1 cellular context compared by ENCODE assay signal in the genomic region with DNA sequence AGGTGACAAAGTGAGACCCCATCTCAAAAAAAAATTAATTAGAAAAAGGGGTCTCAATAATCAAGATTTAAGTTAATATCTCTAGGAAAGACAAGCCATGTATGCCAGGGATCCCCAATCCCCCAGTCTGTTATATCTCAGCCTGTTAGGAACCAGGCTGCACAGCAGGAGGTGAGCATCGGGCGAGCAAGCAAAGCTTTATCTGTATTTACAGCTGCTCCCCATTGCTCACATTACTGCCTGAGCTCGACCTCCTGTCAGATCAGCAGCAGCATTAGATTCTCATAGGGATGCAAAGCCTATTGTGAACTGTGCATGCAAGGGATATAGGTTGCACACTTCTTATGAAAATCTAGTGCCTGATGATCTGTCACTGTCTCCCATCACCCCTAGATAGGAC.
TF ChIP-seq lines count a peak whose summit lies in the region.

No MANE protein-coding gene starts in this region.

TF ChIP-seq in K562, 482 proteins besides CTCF, POLR2A, EP300 and RAD21 (continued from another document and continues in another):
- no peak for TF ChIP-seq NCOA2 (IDR thresholded peaks at IDR 0.05; ENCODE audit: partially characterized antibody in 2 of 2)
- TF ChIP-seq, protein P1, sequence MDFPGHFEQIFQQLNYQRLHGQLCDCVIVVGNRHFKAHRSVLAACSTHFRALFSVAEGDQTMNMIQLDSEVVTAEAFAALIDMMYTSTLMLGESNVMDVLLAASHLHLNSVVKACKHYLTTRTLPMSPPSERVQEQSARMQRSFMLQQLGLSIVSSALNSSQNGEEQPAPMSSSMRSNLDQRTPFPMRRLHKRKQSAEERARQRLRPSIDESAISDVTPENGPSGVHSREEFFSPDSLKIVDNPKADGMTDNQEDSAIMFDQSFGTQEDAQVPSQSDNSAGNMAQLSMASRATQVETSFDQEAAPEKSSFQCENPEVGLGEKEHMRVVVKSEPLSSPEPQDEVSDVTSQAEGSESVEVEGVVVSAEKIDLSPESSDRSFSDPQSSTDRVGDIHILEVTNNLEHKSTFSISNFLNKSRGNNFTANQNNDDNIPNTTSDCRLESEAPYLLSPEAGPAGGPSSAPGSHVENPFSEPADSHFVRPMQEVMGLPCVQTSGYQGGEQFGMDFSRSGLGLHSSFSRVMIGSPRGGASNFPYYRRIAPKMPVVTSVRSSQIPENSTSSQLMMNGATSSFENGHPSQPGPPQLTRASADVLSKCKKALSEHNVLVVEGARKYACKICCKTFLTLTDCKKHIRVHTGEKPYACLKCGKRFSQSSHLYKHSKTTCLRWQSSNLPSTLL (IDR thresholded peaks at IDR 0.05), result no peak
- TF ChIP-seq RFX1 (IDR thresholded peaks at IDR 0.05), result no peak
- TF ChIP-seq JUND (IDR thresholded peaks at IDR 0.05; ENCODE audit: borderline replicate concordance, low read depth, low read length), result no peak
- TF ChIP-seq JUND (tag; IDR thresholded peaks at IDR 0.05; ENCODE audit: borderline replicate concordance, low read depth, low read length), result no peak
- no peak for TF ChIP-seq HMGN3 (IDR thresholded peaks at IDR 0.05; ENCODE audit: borderline replicate concordance, extremely low read depth, insufficient read length, low read depth, low read length)
- no peak for TF ChIP-seq HSF4 (CRISPR knock-in tag; IDR thresholded peaks at IDR 0.05; ENCODE audit: borderline replicate concordance)
- no peak for TF ChIP-seq ZNF184 (CRISPR knock-in tag; IDR thresholded peaks at IDR 0.05)
- no peak for TF ChIP-seq ZNF24 (IDR thresholded peaks at IDR 0.05)
- TF ChIP-seq, protein P2, sequence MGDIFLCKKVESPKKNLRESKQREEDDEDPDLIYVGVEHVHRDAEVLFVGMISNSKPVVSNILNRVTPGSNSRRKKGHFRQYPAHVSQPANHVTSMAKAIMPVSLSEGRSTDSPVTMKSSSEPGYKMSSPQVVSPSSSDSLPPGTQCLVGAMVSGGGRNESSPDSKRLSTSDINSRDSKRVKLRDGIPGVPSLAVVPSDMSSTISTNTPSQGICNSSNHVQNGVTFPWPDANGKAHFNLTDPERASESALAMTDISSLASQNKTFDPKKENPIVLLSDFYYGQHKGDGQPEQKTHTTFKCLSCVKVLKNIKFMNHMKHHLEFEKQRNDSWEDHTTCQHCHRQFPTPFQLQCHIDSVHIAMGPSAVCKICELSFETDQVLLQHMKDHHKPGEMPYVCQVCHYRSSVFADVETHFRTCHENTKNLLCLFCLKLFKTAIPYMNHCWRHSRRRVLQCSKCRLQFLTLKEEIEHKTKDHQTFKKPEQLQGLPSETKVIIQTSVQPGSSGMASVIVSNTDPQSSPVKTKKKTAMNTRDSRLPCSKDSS (IDR thresholded peaks at IDR 0.05; ENCODE audit: low read depth, partially characterized antibody), result no peak
- TF ChIP-seq, protein P3, sequence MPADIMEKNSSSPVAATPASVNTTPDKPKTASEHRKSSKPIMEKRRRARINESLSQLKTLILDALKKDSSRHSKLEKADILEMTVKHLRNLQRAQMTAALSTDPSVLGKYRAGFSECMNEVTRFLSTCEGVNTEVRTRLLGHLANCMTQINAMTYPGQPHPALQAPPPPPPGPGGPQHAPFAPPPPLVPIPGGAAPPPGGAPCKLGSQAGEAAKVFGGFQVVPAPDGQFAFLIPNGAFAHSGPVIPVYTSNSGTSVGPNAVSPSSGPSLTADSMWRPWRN (IDR thresholded peaks at IDR 0.05; ENCODE audit: low read depth), result no peak
- 0 out of 4 replicates have a peak, but pooled peaks have one; percentile 14 to 36 for TF ChIP-seq RCOR1 (IDR thresholded peaks at IDR 0.05; ENCODE audit: borderline replicate concordance in 1 of 2, low read depth in 2 of 2, low read length in 2 of 2)
- no peak for TF ChIP-seq SIRT6 (IDR thresholded peaks at IDR 0.05; ENCODE audit: low read depth, low read length)
- TF ChIP-seq RBM25 (IDR thresholded peaks at IDR 0.05; ENCODE audit: low read depth, low read length, severe bottlenecking), result no peak
- TF ChIP-seq DMBX1 (CRISPR knock-in tag; IDR thresholded peaks at IDR 0.05; ENCODE audit: borderline replicate concordance), result no peak
- no peak for TF ChIP-seq HOXB6 (CRISPR knock-in tag; IDR thresholded peaks at IDR 0.05; ENCODE audit: borderline replicate concordance)
- TF ChIP-seq ZBTB1 (CRISPR knock-in tag; IDR thresholded peaks at IDR 0.05; ENCODE audit: borderline replicate concordance, low read depth), result no peak
- TF ChIP-seq POLR3G (IDR thresholded peaks at IDR 0.05; ENCODE audit: extremely low read depth, insufficient read length, insufficient replicate concordance), result no peak
- no peak for TF ChIP-seq MCM3 (IDR thresholded peaks at IDR 0.05)
- TF ChIP-seq GATAD2A (IDR thresholded peaks at IDR 0.05), result no peak
- TF ChIP-seq YBX1 (IDR thresholded peaks at IDR 0.05), result no peak
- no peak for TF ChIP-seq HNRNPL (IDR thresholded peaks at IDR 0.05; ENCODE audit: low read depth, low read length)
- TF ChIP-seq, protein P4, sequence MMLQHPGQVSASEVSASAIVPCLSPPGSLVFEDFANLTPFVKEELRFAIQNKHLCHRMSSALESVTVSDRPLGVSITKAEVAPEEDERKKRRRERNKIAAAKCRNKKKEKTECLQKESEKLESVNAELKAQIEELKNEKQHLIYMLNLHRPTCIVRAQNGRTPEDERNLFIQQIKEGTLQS (IDR thresholded peaks at IDR 0.05), result no peak
- TF ChIP-seq, protein P4 (CRISPR knock-in tag; conservative IDR thresholded peaks at IDR 0.05), result no peak
- TF ChIP-seq HIVEP1 (CRISPR knock-in tag; IDR thresholded peaks at IDR 0.05), result no peak
- peak; percentile 66; the same call in 1 of the 2 replicates for TF ChIP-seq POLR2AphosphoS5 (IDR thresholded peaks at IDR 0.05; ENCODE audit: control insufficient read depth, insufficient read depth, low read depth, low read length)
- TF ChIP-seq, protein P5, sequence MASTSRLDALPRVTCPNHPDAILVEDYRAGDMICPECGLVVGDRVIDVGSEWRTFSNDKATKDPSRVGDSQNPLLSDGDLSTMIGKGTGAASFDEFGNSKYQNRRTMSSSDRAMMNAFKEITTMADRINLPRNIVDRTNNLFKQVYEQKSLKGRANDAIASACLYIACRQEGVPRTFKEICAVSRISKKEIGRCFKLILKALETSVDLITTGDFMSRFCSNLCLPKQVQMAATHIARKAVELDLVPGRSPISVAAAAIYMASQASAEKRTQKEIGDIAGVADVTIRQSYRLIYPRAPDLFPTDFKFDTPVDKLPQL (IDR thresholded peaks at IDR 0.05; ENCODE audit: extremely low read depth, insufficient read length), result no peak
- TF ChIP-seq, protein P6, sequence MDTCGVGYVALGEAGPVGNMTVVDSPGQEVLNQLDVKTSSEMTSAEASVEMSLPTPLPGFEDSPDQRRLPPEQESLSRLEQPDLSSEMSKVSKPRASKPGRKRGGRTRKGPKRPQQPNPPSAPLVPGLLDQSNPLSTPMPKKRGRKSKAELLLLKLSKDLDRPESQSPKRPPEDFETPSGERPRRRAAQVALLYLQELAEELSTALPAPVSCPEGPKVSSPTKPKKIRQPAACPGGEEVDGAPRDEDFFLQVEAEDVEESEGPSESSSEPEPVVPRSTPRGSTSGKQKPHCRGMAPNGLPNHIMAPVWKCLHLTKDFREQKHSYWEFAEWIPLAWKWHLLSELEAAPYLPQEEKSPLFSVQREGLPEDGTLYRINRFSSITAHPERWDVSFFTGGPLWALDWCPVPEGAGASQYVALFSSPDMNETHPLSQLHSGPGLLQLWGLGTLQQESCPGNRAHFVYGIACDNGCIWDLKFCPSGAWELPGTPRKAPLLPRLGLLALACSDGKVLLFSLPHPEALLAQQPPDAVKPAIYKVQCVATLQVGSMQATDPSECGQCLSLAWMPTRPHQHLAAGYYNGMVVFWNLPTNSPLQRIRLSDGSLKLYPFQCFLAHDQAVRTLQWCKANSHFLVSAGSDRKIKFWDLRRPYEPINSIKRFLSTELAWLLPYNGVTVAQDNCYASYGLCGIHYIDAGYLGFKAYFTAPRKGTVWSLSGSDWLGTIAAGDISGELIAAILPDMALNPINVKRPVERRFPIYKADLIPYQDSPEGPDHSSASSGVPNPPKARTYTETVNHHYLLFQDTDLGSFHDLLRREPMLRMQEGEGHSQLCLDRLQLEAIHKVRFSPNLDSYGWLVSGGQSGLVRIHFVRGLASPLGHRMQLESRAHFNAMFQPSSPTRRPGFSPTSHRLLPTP (IDR thresholded peaks at IDR 0.05; ENCODE audit: borderline replicate concordance, extremely low read depth, insufficient read length), result no peak
- TF ChIP-seq YY1 (IDR thresholded peaks at IDR 0.05; ENCODE audit: borderline replicate concordance in 1 of 3, control insufficient read depth in 1 of 3, extremely low read depth in 1 of 3, insufficient read depth in 3 of 3, insufficient read length in 1 of 3, insufficient replicate concordance in 2 of 3, low read depth in 1 of 3, low read length in 2 of 3), result no peak
- no peak for TF ChIP-seq GATAD2B (IDR thresholded peaks at IDR 0.05; ENCODE audit: borderline replicate concordance)
- TF ChIP-seq RAD51 (IDR thresholded peaks at IDR 0.05; ENCODE audit: borderline replicate concordance, low read depth), result no peak
- TF ChIP-seq ZNF41 (CRISPR knock-in tag; conservative IDR thresholded peaks at IDR 0.05), result no peak
- TF ChIP-seq MCM2 (IDR thresholded peaks at IDR 0.05; ENCODE audit: low read depth), result no peak
- TF ChIP-seq CBFA2T2 (conservative IDR thresholded peaks at IDR 0.05), result peak; percentile 81
- TF ChIP-seq ZNF583 (CRISPR knock-in tag; IDR thresholded peaks at IDR 0.05), result no peak
- TF ChIP-seq, protein P7, sequence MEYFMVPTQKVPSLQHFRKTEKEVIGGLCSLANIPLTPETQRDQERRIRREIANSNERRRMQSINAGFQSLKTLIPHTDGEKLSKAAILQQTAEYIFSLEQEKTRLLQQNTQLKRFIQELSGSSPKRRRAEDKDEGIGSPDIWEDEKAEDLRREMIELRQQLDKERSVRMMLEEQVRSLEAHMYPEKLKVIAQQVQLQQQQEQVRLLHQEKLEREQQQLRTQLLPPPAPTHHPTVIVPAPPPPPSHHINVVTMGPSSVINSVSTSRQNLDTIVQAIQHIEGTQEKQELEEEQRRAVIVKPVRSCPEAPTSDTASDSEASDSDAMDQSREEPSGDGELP (CRISPR knock-in tag; IDR thresholded peaks at IDR 0.05; ENCODE audit: borderline replicate concordance), result 0 out of 2 replicates have a peak, but pooled peaks have one; percentile 12
- TF ChIP-seq DIDO1 (tag; IDR thresholded peaks at IDR 0.05; ENCODE audit: low read depth), result no peak
- TF ChIP-seq CBX3 (IDR thresholded peaks at IDR 0.05; ENCODE audit: borderline replicate concordance in 1 of 2, low read length in 2 of 2), result no peak
- TF ChIP-seq SIN3B (IDR thresholded peaks at IDR 0.05; ENCODE audit: low read depth), result no peak
- no peak for TF ChIP-seq ZNF324 (CRISPR knock-in tag; IDR thresholded peaks at IDR 0.05)
- no peak for TF ChIP-seq MBD2 (IDR thresholded peaks at IDR 0.05; ENCODE audit: borderline replicate concordance, low read depth)
- no peak for TF ChIP-seq KLF10 (CRISPR knock-in tag; IDR thresholded peaks at IDR 0.05)
- TF ChIP-seq, protein P8, sequence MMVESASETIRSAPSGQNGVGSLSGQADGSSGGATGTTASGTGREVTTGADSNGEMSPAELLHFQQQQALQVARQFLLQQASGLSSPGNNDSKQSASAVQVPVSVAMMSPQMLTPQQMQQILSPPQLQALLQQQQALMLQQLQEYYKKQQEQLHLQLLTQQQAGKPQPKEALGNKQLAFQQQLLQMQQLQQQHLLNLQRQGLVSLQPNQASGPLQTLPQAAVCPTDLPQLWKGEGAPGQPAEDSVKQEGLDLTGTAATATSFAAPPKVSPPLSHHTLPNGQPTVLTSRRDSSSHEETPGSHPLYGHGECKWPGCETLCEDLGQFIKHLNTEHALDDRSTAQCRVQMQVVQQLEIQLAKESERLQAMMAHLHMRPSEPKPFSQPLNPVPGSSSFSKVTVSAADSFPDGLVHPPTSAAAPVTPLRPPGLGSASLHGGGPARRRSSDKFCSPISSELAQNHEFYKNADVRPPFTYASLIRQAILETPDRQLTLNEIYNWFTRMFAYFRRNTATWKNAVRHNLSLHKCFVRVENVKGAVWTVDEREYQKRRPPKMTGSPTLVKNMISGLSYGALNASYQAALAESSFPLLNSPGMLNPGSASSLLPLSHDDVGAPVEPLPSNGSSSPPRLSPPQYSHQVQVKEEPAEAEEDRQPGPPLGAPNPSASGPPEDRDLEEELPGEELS (CRISPR knock-in tag; IDR thresholded peaks at IDR 0.05; ENCODE audit: borderline replicate concordance), result no peak
- TF ChIP-seq, protein P9, sequence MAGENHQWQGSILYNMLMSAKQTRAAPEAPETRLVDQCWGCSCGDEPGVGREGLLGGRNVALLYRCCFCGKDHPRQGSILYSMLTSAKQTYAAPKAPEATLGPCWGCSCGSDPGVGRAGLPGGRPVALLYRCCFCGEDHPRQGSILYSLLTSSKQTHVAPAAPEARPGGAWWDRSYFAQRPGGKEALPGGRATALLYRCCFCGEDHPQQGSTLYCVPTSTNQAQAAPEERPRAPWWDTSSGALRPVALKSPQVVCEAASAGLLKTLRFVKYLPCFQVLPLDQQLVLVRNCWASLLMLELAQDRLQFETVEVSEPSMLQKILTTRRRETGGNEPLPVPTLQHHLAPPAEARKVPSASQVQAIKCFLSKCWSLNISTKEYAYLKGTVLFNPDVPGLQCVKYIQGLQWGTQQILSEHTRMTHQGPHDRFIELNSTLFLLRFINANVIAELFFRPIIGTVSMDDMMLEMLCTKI (IDR thresholded peaks at IDR 0.05; ENCODE audit: partially characterized antibody), result no peak
- TF ChIP-seq, protein P10, sequence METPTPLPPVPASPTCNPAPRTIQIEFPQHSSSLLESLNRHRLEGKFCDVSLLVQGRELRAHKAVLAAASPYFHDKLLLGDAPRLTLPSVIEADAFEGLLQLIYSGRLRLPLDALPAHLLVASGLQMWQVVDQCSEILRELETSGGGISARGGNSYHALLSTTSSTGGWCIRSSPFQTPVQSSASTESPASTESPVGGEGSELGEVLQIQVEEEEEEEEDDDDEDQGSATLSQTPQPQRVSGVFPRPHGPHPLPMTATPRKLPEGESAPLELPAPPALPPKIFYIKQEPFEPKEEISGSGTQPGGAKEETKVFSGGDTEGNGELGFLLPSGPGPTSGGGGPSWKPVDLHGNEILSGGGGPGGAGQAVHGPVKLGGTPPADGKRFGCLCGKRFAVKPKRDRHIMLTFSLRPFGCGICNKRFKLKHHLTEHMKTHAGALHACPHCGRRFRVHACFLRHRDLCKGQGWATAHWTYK (CRISPR knock-in tag; IDR thresholded peaks at IDR 0.05), result no peak
- TF ChIP-seq, protein P11, sequence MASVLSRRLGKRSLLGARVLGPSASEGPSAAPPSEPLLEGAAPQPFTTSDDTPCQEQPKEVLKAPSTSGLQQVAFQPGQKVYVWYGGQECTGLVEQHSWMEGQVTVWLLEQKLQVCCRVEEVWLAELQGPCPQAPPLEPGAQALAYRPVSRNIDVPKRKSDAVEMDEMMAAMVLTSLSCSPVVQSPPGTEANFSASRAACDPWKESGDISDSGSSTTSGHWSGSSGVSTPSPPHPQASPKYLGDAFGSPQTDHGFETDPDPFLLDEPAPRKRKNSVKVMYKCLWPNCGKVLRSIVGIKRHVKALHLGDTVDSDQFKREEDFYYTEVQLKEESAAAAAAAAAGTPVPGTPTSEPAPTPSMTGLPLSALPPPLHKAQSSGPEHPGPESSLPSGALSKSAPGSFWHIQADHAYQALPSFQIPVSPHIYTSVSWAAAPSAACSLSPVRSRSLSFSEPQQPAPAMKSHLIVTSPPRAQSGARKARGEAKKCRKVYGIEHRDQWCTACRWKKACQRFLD (CRISPR knock-in tag; IDR thresholded peaks at IDR 0.05), result no peak
- TF ChIP-seq ELF2 (CRISPR knock-in tag; IDR thresholded peaks at IDR 0.05), result no peak
- TF ChIP-seq MYC (IDR thresholded peaks at IDR 0.05; ENCODE audit: low read depth, low read length), result no peak
- no peak for TF ChIP-seq MYC (CRISPR knock-in tag; IDR thresholded peaks at IDR 0.05; ENCODE audit: borderline replicate concordance, low read depth)
- peak; percentile 68 to 69 for TF ChIP-seq KDM1A (IDR thresholded peaks at IDR 0.05)
- TF ChIP-seq ZNF436 (CRISPR knock-in tag; IDR thresholded peaks at IDR 0.05), result no peak
- no peak for TF ChIP-seq ZNF766 (CRISPR knock-in tag; conservative IDR thresholded peaks at IDR 0.05)
